Comparison of ENCODE assay signal across 13 cellular contexts in the genomic region with DNA sequence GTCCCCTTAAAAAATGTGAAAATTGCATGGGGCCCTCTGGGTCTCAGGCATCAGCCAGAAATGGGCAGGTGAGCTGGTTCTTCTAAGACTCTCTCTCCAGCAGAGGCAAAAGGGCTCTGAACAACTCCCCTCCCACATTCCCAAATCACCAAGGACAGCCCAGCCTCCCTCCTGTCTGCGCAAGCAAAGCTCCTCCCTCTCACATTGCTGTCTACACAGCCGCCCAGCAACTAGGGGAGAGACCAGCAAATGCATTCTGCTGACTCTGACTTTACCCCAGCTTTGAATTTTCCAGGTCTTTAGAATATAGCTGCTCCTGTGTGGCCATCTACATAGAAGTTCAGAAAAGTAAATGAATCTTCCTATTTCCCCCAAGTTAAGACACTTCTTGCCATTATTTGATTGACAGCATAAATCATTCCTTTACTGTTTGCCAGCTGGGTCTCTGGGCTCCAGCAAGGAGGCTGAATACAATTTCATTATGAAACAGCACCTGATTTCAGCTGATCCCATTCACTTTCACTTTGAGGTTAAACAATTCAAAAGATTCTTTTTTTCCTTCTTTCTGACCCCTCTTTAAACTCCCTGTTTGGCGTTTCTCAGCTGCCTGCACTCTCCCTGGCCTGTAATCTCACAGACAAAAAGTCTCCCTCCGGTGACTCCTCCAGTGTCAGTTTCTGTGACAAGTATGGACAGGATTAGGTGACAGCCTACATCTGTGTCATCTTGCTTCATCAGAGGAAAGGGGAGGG.
DNase-seq lines count a peak whose midpoint lies in the region; ATAC-seq and TF ChIP-seq lines count a peak whose summit lies in the region.
"Had no signal": no experiment of that assay in that cellular context is flagged by ENCODE, and none has a peak within 500 bp of the region (broad histone marks: within the 10 kb centered on the region; RNA-seq: fewer than 3 reads in every experiment).

No MANE protein-coding gene starts in this region.

- DNase-seq in HCEC 1CT (peak; percentile 9), OCI-M1 (lab: John Stamatoyannopoulos, UW) (peak; percentile 9), hepatocyte (ENCODE audit: low spot score) (peak; percentile 75), psoas muscle (no peak), 8988T (no peak), GM10248 (ENCODE audit: extremely low spot score) (no peak), NCI-H2107 treated with DMSO at 0.1 percent for 48 hours (lab: John Stamatoyannopoulos, UW; ENCODE audit: unreplicated experiment) (no peak)
- DNase-seq: activated naive CD8-positive, alpha-beta T cell treated with anti-CD3 and anti-CD28 coated beads for 36 hours; DMS 273 treated with DMSO at 0.1 percent for 48 hours; erythroblast had no signal

- TF ChIP-seq CTCF in hepatocyte (IDR thresholded peaks at IDR 0.05; ENCODE audit: poor library complexity) = no peak
- TF ChIP-seq CTCF in psoas muscle (IDR thresholded peaks at IDR 0.05) = no peak
- no peak for TF ChIP-seq CTCF in GM10248 (IDR thresholded peaks at IDR 0.05; ENCODE audit: control extremely low read depth, extremely low read depth, low read depth, missing control alignments)

- H3K4me2 ChIP-seq in hepatocyte = peak overlapping the region; percentile 55

- ATAC-seq in psoas muscle (peak in 3 of 4 donors; percentile 66 to 83 (median 82)), GM19023 (IDR thresholded peaks at IDR 0.05; ENCODE audit: unreplicated experiment) (no peak)
- ATAC-seq: activated CD4-positive, CD25-positive, alpha-beta regulatory T cell treated with anti-CD3 and anti-CD28 coated beads, Interleukin-2, amount 50 U/mL, for 24 hours had no signal

- no peaks in the 10 kb centered on the region for H3K79me2 ChIP-seq in hepatocyte

- H3K4me3 ChIP-seq in hepatocyte = no peak overlapping the region
- no peak overlapping the region for H3K4me3 ChIP-seq in psoas muscle
- H3K4me3 ChIP-seq: tibial nerve had no signal

- H3K4me1 ChIP-seq in hepatocyte (ENCODE audit: insufficient read depth) (peaks cover 4% of the 10 kb centered on the region), psoas muscle (peaks cover 20% of the 10 kb centered on the region)

- intact Hi-C loops in psoas muscle (cut with DNase I) = no loop called here

- no peaks in the 10 kb centered on the region for H4K20me1 ChIP-seq in hepatocyte (ENCODE audit: insufficient read depth, poor library complexity, severe bottlenecking)

- WGBS in hepatocyte (ENCODE audit: low lambda C conversion rate, missing lambda C conversion rate) = 21% methylated on average over 4 of the region's 4 CpGs
- 30 to 52% (median 39%) methylated on average over 4 of the region's 4 CpGs for WGBS in psoas muscle, 3 donors

- H3K36me3 ChIP-seq in hepatocyte (replicated peaks; ENCODE audit: insufficient read depth, low read depth) (no peaks in the 10 kb centered on the region), psoas muscle (ENCODE audit: insufficient read depth in 1 of 2, low read depth in 1 of 2) (no peaks in the 10 kb centered on the region)
- H3K36me3 ChIP-seq: tibial nerve had no signal

- H3K9me3 ChIP-seq in hepatocyte (ENCODE audit: low read depth) (no peaks in the 10 kb centered on the region), psoas muscle (no peaks in the 10 kb centered on the region)
- H3K9me3 ChIP-seq: tibial nerve had no signal

- H3K27ac ChIP-seq in hepatocyte (peak overlapping the region; percentile 56), psoas muscle (peak overlapping the region; percentile 56)
- H3K27ac ChIP-seq: tibial nerve had no signal

- peak overlapping the region; percentile 23 for H2AFZ ChIP-seq in hepatocyte

- no peaks in the 10 kb centered on the region for H3K9me2 ChIP-seq in hepatocyte (replicated peaks; ENCODE audit: insufficient read depth)

- CTCF ChIA-PET in GM10248 (lab: Yijun Ruan, JAX) = interaction anchor here (1.0 kb wide), 1 partner anchor 24 kb away, joined by 3 read pairs; no protein-coding TSS in a partner anchor

- POLR2A ChIA-PET in GM10248 (lab: Yijun Ruan, JAX) = no interaction called here

- H3K27me3 ChIP-seq in hepatocyte (no peaks in the 10 kb centered on the region), psoas muscle (ENCODE audit: insufficient read depth in 3 of 3, low read length in 2 of 3) (no peaks in the 10 kb centered on the region)
- H3K27me3 ChIP-seq: tibial nerve had no signal

Comparison
In these comparisons a context has a peak if more than half of its experiments do, and no peak if none do; other contexts are left out.
1. DNase-seq: peak in HCEC 1CT (single experiment), OCI-M1 (single experiment) and hepatocyte (single experiment); none in psoas muscle (0 of 2), 8988T (single experiment), GM10248 (single experiment) and NCI-H2107 treated with DMSO at 0.1 percent for 48 hours (single experiment).